Comparison of ENCODE assay signal across 1 cellular context in the genomic region with DNA sequence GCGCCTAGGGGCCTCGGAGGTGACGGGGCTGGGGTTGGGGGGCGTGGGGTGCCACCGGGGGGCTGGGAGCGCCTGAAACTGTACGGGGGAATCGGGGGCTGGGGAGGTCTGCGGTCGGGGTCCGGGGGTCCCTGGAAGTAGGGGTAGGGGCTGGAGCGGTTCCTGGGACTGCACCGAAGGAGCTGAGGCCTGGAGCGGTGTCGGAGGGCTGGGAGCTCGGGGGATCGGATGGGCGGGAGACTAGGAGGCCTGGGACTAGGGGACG.
TF ChIP-seq lines count a peak whose summit lies in the region.

No MANE protein-coding gene starts in this region.

TF ChIP-seq in HepG2, 621 proteins besides CTCF, POLR2A, EP300 and RAD21:
- TF ChIP-seq HNRNPH1 (optimal IDR thresholded peaks at IDR 0.05; ENCODE audit: low read depth, low read length): no peak
- 0 out of 2 replicates have a peak, but pooled peaks have one; percentile 8 for TF ChIP-seq SRY (CRISPR knock-in tag; IDR thresholded peaks at IDR 0.05)
